In the genomic region with DNA sequence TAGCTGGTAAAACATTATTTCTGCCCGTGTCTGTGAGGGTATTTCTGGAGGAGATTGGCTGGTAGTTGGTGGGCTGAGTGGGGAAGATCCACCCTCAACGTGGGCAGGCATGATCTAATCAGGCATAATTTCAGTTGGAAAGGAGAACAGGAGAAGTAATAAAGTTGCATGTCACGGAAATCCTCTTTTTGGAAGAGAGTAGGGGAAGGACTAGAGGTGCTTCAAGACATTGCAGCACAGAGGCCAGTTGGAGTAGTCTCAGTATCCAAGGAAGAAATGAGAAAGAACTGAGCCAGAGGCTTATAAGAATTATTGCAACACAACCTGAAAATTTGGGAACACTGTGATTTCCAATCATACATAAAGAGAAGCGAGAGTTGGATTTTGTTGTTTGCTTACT, we compare ENCODE assay signal across 7 cellular contexts.
"Had no signal": no experiment of that assay in that cellular context is flagged by ENCODE, and none has a peak within 500 bp of the region (broad histone marks: within the 10 kb centered on the region; RNA-seq: fewer than 3 reads in every experiment).

No MANE protein-coding gene starts in this region.

- H3K9ac ChIP-seq: GM23248 had no signal

- H3K4me3 Mint-ChIP-seq: H9, IgD-negative memory B cell had no signal

- H3K27ac Mint-ChIP-seq: H9, IgD-negative memory B cell had no signal

- H3K27me3 Mint-ChIP-seq: IgD-negative memory B cell had no signal

- H3K4me1 Mint-ChIP-seq: H9, IgD-negative memory B cell had no signal

- DNase-seq: GM23248, H9, HCEC 1CT, KBM-7 had no signal

- H3K4me3 ChIP-seq: GM23248 had no signal

- H3K9me3 Mint-ChIP-seq: H9, IgD-negative memory B cell had no signal

- ATAC-seq: HepG2 had no signal

- H3K36me3 Mint-ChIP-seq: IgD-negative memory B cell had no signal

- H3K27ac ChIP-seq: GM23248, HL-60 had no signal
